In the genomic region with DNA sequence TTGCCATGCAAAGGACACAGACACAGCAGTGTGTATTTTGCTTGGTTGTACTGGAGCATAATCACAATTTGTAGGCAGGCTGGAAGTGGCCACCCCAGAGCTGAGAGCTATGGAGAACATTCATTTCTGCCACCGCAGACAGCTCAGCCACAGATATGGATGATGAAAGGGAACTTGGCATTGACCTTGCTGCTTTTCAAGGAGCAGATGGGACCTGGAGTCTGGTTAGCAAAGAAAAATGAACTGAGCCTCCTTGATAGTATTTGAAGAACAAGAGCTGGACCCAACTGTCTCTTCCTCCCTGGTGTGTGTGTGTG, we compare ENCODE assay signal across 21 cellular contexts.
"Had no signal": no experiment of that assay in that cellular context is flagged by ENCODE, and none has a peak within 500 bp of the region (broad histone marks: within the 10 kb centered on the region; RNA-seq: fewer than 3 reads in every experiment).

No MANE protein-coding gene starts in this region.

- H3K27ac ChIP-seq: body of pancreas, coronary artery, thyroid gland had no signal

- H3K36me3 Mint-ChIP-seq: activated naive CD8-positive, alpha-beta T cell; naive thymus-derived CD8-positive, alpha-beta T cell; stimulated activated memory B cell treated with anti-CD40 and anti-IgM and Interleukin-4, amounts not matched to agents 10 μg/mL and 1 μg/mL and 100 μg/mL, for 72 hours had no signal

- H3K27me3 Mint-ChIP-seq: activated B cell treated with CpG ODN at 0.5 μM for 24 hours; activated naive CD8-positive, alpha-beta T cell; central memory CD8-positive, alpha-beta T cell; naive thymus-derived CD8-positive, alpha-beta T cell; stimulated activated memory B cell treated with anti-CD40 and anti-IgM and Interleukin-4, amounts not matched to agents 10 μg/mL and 1 μg/mL and 100 μg/mL, for 72 hours; T-helper 17 cell had no signal

- H3K4me3 ChIP-seq: body of pancreas, coronary artery, thyroid gland had no signal

- H3K27me3 ChIP-seq: body of pancreas, thyroid gland had no signal

- ATAC-seq: activated CD8-positive, alpha-beta T cell treated with anti-CD3 and anti-CD28 coated beads, Interleukin-2, amount 10 ng/mL, durations not matched to agents 7 days and 5 days; body of pancreas; left colon; naive thymus-derived CD8-positive, alpha-beta T cell; T-helper 17 cell had no signal

- H3K36me3 ChIP-seq: thyroid gland had no signal

- H3K27ac Mint-ChIP-seq: activated B cell treated with CpG ODN at 0.5 μM for 24 hours; activated CD8-positive, alpha-beta T cell treated with anti-CD3 and anti-CD28 coated beads, Interleukin-2, amount 10 ng/mL, durations not matched to agents 7 days and 5 days; activated naive CD8-positive, alpha-beta T cell; naive thymus-derived CD8-positive, alpha-beta T cell; stimulated activated memory B cell treated with anti-CD40 and anti-IgM and Interleukin-4, amounts not matched to agents 10 μg/mL and 1 μg/mL and 100 μg/mL, for 72 hours; T-helper 17 cell had no signal

- DNase-seq: activated B cell treated with CpG ODN at 0.5 μM for 24 hours; activated CD4-positive, alpha-beta T cell treated with anti-CD3 and anti-CD28 coated beads for 48 hours; activated CD8-positive, alpha-beta memory T cell treated with anti-CD3 and anti-CD28 coated beads, Interleukin-2, amount 50 U/mL, for 4 hours; activated CD8-positive, alpha-beta T cell treated with anti-CD3 and anti-CD28 coated beads, Interleukin-2, amount 10 ng/mL, durations not matched to agents 7 days and 5 days; activated gamma-delta T cell; activated T-cell treated with anti-CD3 and anti-CD28 coated beads, Interleukin-2, amount 50 U/mL, for 48 hours; amygdala; body of pancreas; effector CD4-positive, alpha-beta T cell; foreskin fibroblast; left colon; naive thymus-derived CD8-positive, alpha-beta T cell; nucleus accumbens; posterior cingulate gyrus; stimulated activated CD4-positive, alpha-beta T cell treated with anti-CD3 and anti-CD28 coated beads, Interleukin-2, amount 100 ng/mL, for 48 hours; T-helper 17 cell; thyroid gland had no signal

- H3K4me1 Mint-ChIP-seq: activated B cell treated with CpG ODN at 0.5 μM for 24 hours; central memory CD8-positive, alpha-beta T cell; naive thymus-derived CD8-positive, alpha-beta T cell; stimulated activated memory B cell treated with anti-CD40 and anti-IgM and Interleukin-4, amounts not matched to agents 10 μg/mL and 1 μg/mL and 100 μg/mL, for 72 hours; T-helper 17 cell had no signal

- H3K4me1 ChIP-seq: body of pancreas, thyroid gland had no signal

- H3K4me3 Mint-ChIP-seq: activated B cell treated with CpG ODN at 0.5 μM for 24 hours; activated CD8-positive, alpha-beta T cell treated with anti-CD3 and anti-CD28 coated beads, Interleukin-2, amount 10 ng/mL, durations not matched to agents 7 days and 5 days; activated naive CD8-positive, alpha-beta T cell; central memory CD8-positive, alpha-beta T cell; naive thymus-derived CD8-positive, alpha-beta T cell; stimulated activated memory B cell treated with anti-CD40 and anti-IgM and Interleukin-4, amounts not matched to agents 10 μg/mL and 1 μg/mL and 100 μg/mL, for 72 hours; T-helper 17 cell had no signal
